In the genomic region with DNA sequence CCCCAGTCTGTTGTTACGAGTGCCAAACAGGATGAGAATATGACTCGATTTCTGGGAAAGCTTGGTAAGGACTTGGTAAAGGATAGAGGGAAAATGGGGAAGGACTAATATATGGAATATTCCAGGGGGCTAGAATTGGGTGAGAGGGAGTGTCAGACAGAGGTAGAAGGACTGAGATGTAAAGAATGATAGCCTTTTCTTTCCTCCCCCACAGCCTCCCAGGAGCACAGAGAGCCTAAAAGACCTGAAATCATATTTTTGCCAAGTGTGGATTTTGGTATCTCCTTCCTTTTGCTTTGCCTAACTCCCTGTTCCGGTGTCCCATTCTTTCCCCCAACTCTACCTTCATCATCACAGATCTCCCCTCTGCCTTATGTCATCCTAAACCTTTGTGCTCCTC, we compare ENCODE assay signal across 26 cellular contexts. TPM values are rescaled to one million over a fixed set of nuclear protein-coding genes. Genes with fewer than 3 reads are reported as not detected.
"Had no signal": no experiment of that assay in that cellular context is flagged by ENCODE, and none has a peak within 500 bp of the region (broad histone marks: within the 10 kb centered on the region; RNA-seq: fewer than 3 reads in every experiment).

No MANE protein-coding gene starts in this region.

- H3K36me3 ChIP-seq: transverse colon had no signal

- FAIRE-seq: endothelial cell of umbilical vein, keratinocyte, small intestine had no signal

- H3K27ac ChIP-seq: brain microvascular endothelial cell, coronary artery, esophagus squamous epithelium, SK-N-MC, transverse colon had no signal

- H3K27me3 Mint-ChIP-seq: activated naive CD8-positive, alpha-beta T cell treated with anti-CD3 and anti-CD28 coated beads, Interleukin-2, amount 10 ng/mL, durations not matched to agents 7 days and 5 days; central memory CD8-positive, alpha-beta T cell; naive B cell; progenitor cell of endocrine pancreas; T-cell had no signal

- H3K9me3 Mint-ChIP-seq: activated naive CD8-positive, alpha-beta T cell treated with anti-CD3 and anti-CD28 coated beads, Interleukin-2, amount 10 ng/mL, durations not matched to agents 7 days and 5 days; central memory CD8-positive, alpha-beta T cell; naive B cell; T-cell had no signal

- H3K9me3 ChIP-seq: esophagus squamous epithelium, transverse colon had no signal

- H3K4me3 ChIP-seq: coronary artery, esophagus squamous epithelium, SK-N-MC, transverse colon had no signal

- DNase-seq: activated CD4-positive, CD25-positive, alpha-beta regulatory T cell treated with anti-CD3 and anti-CD28 coated beads, Interleukin-2, amount 50 U/mL, for 72 hours; activated naive CD4-positive, alpha-beta T cell; activated naive CD8-positive, alpha-beta T cell treated with anti-CD3 and anti-CD28 coated beads, Interleukin-2, amount 10 ng/mL, durations not matched to agents 7 days and 5 days; activated T-cell treated with anti-CD3 and anti-CD28 coated beads, Interleukin-2, amount 50 U/mL, for 48 hours; anterior cingulate cortex; brain microvascular endothelial cell; effector CD8-positive, alpha-beta T cell; esophagus squamous epithelium; foreskin fibroblast; hippocampal formation; naive B cell; nucleus accumbens; right cardiac atrium; small intestine; stimulated activated CD4-positive, alpha-beta T cell treated with anti-CD3 and anti-CD28 coated beads, Interleukin-4, amount 100 ng/mL, for 24 hours; stimulated activated naive CD4-positive, alpha-beta T cell treated with Interleukin-2 at 50 U/mL for 16 hours; T-cell; transverse colon had no signal

- H3K27ac Mint-ChIP-seq: activated naive CD8-positive, alpha-beta T cell treated with anti-CD3 and anti-CD28 coated beads, Interleukin-2, amount 10 ng/mL, durations not matched to agents 7 days and 5 days; progenitor cell of endocrine pancreas; T-cell had no signal

- H3K4me3 Mint-ChIP-seq: activated naive CD8-positive, alpha-beta T cell treated with anti-CD3 and anti-CD28 coated beads, Interleukin-2, amount 10 ng/mL, durations not matched to agents 7 days and 5 days; central memory CD8-positive, alpha-beta T cell; T-cell had no signal

- H3K27me3 ChIP-seq: brain microvascular endothelial cell, esophagus squamous epithelium, transverse colon had no signal

- ATAC-seq: left lobe of liver, right cardiac atrium, T-cell had no signal

RNA-seq across cellular contexts. Expression of gene MPIG6B, which starts 19.7 kb away (rescaled TPM):
- total RNA-seq: endothelial cell of umbilical vein, lung microvascular endothelial cell, progenitor cell of endocrine pancreas had no signal
- polyA plus RNA-seq: endothelial cell of umbilical vein had no signal
